In the genomic region with DNA sequence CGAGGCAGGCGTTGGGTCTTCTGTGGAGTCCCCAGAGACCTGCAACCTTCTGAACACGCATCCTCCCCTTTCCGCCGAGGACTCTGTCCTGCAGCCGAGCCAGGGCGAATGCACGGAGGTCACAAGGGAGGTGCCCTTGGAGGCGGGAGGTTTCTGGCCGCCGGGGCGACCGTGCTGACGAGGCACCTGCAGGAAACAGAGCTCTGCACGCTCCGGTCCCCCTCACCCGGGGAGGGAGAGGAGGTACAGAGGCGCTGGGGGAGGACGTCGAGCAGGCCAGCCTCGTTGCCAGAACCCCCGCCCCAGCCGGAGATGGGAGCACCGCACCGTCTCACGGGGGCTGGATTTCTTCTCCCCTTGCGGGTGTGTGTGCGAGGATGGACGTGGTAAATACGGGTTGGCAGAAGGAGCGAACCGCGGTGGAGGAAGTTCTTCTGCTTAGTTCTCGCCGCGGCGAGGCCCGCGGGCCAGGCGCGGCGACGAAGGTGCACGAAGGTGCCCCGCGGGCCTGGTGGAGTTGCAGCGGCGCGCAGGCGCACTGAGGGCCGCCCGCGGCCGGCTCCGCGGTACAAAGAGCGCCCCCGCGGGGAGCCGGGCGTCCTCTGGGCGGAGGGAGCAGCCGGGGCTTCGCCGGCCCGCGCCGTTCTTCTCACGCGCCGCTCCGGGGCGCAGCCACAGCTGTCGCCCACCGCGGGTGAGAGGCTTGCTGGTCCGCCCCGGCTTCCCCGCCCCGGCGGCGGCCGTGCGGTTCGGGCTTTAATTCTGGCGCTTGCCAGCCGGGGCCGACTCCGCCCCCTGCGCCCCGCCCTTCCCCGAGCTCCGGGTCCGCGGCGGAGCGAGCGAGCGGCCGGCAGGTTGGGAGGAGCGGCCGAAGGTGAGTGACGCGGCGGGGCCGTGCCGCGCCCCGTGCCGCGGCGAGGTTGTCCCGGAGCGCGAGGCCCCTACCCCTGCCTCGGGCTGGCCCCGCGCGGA, we compare ENCODE assay signal across 1 cellular context.
TF ChIP-seq lines count a peak whose summit lies in the region.

TSS of gene KANK1 (plus strand) at position 815 of the 972 bp plus-strand sequence.

TF ChIP-seq in H1, 55 proteins besides CTCF, POLR2A, EP300 and RAD21:
- TF ChIP-seq TCF12 (IDR thresholded peaks at IDR 0.05; ENCODE audit: low read depth, low read length) (no peak), JUND (IDR thresholded peaks at IDR 0.05; ENCODE audit: low read length) (no peak), CHD2 (IDR thresholded peaks at IDR 0.05; ENCODE audit: low read length) (no peak), POLR2AphosphoS5 (IDR thresholded peaks at IDR 0.05; ENCODE audit: low read depth, low read length) (no peak; the same call in 1 of the 2 replicates), RXRA (IDR thresholded peaks at IDR 0.05; ENCODE audit: insufficient read depth, low read depth, low read length) (no peak), NANOG (IDR thresholded peaks at IDR 0.05; ENCODE audit: insufficient read depth, low read depth, low read length, poor library complexity, severe bottlenecking) (no peak), POU5F1 (IDR thresholded peaks at IDR 0.05; ENCODE audit: low read depth, low read length) (no peak), SUZ12 (IDR thresholded peaks at IDR 0.05; ENCODE audit: low read length) (no peak), SIX5 (IDR thresholded peaks at IDR 0.05; ENCODE audit: low read depth, low read length) (no peak), KDM4A (IDR thresholded peaks at IDR 0.05; ENCODE audit: low read depth, low read length, severe bottlenecking) (peak; percentile 91), HDAC2 (IDR thresholded peaks at IDR 0.05; ENCODE audit: borderline replicate concordance in 1 of 2, low read depth in 2 of 2, low read length in 2 of 2) (no peak), CREB1 (IDR thresholded peaks at IDR 0.05) (no peak), SRF (IDR thresholded peaks at IDR 0.05; ENCODE audit: low read depth, low read length) (no peak), BRCA1 (IDR thresholded peaks at IDR 0.05; ENCODE audit: low read depth, low read length) (no peak), MAFK (IDR thresholded peaks at IDR 0.05; ENCODE audit: low read depth, low read length) (no peak), ATF3 (IDR thresholded peaks at IDR 0.05; ENCODE audit: insufficient read depth, low read depth, low read length) (no peak), RNF2 (IDR thresholded peaks at IDR 0.05; ENCODE audit: borderline replicate concordance, low read depth, low read length, missing control alignments, poor library complexity, severe bottlenecking) (no peak), SIRT6 (IDR thresholded peaks at IDR 0.05; ENCODE audit: low read length) (no peak), RFX5 (IDR thresholded peaks at IDR 0.05; ENCODE audit: borderline replicate concordance, low read depth, low read length) (no peak), TEAD4 (IDR thresholded peaks at IDR 0.05; ENCODE audit: low read depth, low read length) (no peak), KDM1A (IDR thresholded peaks at IDR 0.05; ENCODE audit: borderline replicate concordance, low read length) (no peak), HDAC6 (IDR thresholded peaks at IDR 0.05; ENCODE audit: low read depth, low read length) (no peak), EZH2 (IDR thresholded peaks at IDR 0.05; ENCODE audit: low read depth, low read length, severe bottlenecking) (peak; percentile 13), NRF1 (IDR thresholded peaks at IDR 0.05; ENCODE audit: low read depth, low read length) (peak; percentile 65), GTF2F1 (IDR thresholded peaks at IDR 0.05; ENCODE audit: borderline replicate concordance, low read depth, low read length) (no peak), USF2 (IDR thresholded peaks at IDR 0.05; ENCODE audit: low read length) (no peak), RBBP5 (IDR thresholded peaks at IDR 0.05; ENCODE audit: borderline replicate concordance, low read depth, low read length) (peak; percentile 85; the same call in 1 of the 2 replicates), TAF1 (IDR thresholded peaks at IDR 0.05; ENCODE audit: low read depth, low read length) (peak; percentile 65), PHF8 (conservative IDR thresholded peaks at IDR 0.05; ENCODE audit: low read depth, low read length) (peak; percentile 37; the same call in 1 of the 2 replicates), SP1 (IDR thresholded peaks at IDR 0.05; ENCODE audit: low read depth, low read length) (no peak), CHD1 (IDR thresholded peaks at IDR 0.05; ENCODE audit: low read depth, low read length) (no peak), E2F6 (IDR thresholded peaks at IDR 0.05) (peak; percentile 89), CTBP2 (IDR thresholded peaks at IDR 0.05; ENCODE audit: borderline replicate concordance, insufficient read depth, insufficient read length, low read length) (no peak), KDM5A (IDR thresholded peaks at IDR 0.05; ENCODE audit: low read length) (no peak), YY1 (IDR thresholded peaks at IDR 0.05; ENCODE audit: low read depth, low read length) (no peak), JUN (IDR thresholded peaks at IDR 0.05; ENCODE audit: low read depth, low read length) (no peak), CHD7 (IDR thresholded peaks at IDR 0.05; ENCODE audit: insufficient replicate concordance, low read length) (no peak), SP4 (IDR thresholded peaks at IDR 0.05; ENCODE audit: low read length) (no peak), CBX8 (IDR thresholded peaks at IDR 0.05; ENCODE audit: borderline replicate concordance, low read depth, low read length) (no peak), CEBPB (IDR thresholded peaks at IDR 0.05; ENCODE audit: low read depth, low read length) (no peak), SP2 (IDR thresholded peaks at IDR 0.05; ENCODE audit: low read length) (no peak), FOSL1 (IDR thresholded peaks at IDR 0.05; ENCODE audit: insufficient read depth, low read depth, low read length) (no peak), ZNF274 (IDR thresholded peaks at IDR 0.05; ENCODE audit: borderline replicate concordance, extremely low read depth, low read length) (no peak), CBX5 (IDR thresholded peaks at IDR 0.05; ENCODE audit: low read depth, low read length) (no peak), TAF7 (optimal IDR thresholded peaks at IDR 0.05; ENCODE audit: borderline replicate concordance, low read depth, low read length) (no peak), ASH2L (IDR thresholded peaks at IDR 0.05; ENCODE audit: low read length) (peak; percentile 91), SAP30 (IDR thresholded peaks at IDR 0.05; ENCODE audit: insufficient read depth, insufficient replicate concordance, low read length) (no peak), BACH1 (IDR thresholded peaks at IDR 0.05; ENCODE audit: low read length) (no peak), EGR1 (IDR thresholded peaks at IDR 0.05; ENCODE audit: borderline replicate concordance, low read depth, low read length) (no peak), GABPA (IDR thresholded peaks at IDR 0.05; ENCODE audit: borderline replicate concordance, insufficient read depth, low read length) (no peak), TBP (IDR thresholded peaks at IDR 0.05; ENCODE audit: low read depth, low read length) (no peak), BCL11A (IDR thresholded peaks at IDR 0.05; ENCODE audit: low read depth in 2 of 2, low read length in 2 of 2) (no peak), SIN3A (conservative IDR thresholded peaks at IDR 0.05 in 1 of 2, IDR thresholded peaks at IDR 0.05 in 1 of 2; ENCODE audit: low read depth in 1 of 2, low read length in 2 of 2) (0 out of 4 replicates have a peak, but pooled peaks of 1 of the 2 experiments have one; percentile 16)
- TF ChIP-seq, protein P1, sequence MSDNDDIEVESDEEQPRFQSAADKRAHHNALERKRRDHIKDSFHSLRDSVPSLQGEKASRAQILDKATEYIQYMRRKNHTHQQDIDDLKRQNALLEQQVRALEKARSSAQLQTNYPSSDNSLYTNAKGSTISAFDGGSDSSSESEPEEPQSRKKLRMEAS (IDR thresholded peaks at IDR 0.05): peak; percentile 74
- TF ChIP-seq, protein P2, sequence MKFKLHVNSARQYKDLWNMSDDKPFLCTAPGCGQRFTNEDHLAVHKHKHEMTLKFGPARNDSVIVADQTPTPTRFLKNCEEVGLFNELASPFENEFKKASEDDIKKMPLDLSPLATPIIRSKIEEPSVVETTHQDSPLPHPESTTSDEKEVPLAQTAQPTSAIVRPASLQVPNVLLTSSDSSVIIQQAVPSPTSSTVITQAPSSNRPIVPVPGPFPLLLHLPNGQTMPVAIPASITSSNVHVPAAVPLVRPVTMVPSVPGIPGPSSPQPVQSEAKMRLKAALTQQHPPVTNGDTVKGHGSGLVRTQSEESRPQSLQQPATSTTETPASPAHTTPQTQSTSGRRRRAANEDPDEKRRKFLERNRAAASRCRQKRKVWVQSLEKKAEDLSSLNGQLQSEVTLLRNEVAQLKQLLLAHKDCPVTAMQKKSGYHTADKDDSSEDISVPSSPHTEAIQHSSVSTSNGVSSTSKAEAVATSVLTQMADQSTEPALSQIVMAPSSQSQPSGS (IDR thresholded peaks at IDR 0.05; ENCODE audit: low read length): no peak
